Comparison of ENCODE assay signal across 28 cellular contexts in the genomic region with DNA sequence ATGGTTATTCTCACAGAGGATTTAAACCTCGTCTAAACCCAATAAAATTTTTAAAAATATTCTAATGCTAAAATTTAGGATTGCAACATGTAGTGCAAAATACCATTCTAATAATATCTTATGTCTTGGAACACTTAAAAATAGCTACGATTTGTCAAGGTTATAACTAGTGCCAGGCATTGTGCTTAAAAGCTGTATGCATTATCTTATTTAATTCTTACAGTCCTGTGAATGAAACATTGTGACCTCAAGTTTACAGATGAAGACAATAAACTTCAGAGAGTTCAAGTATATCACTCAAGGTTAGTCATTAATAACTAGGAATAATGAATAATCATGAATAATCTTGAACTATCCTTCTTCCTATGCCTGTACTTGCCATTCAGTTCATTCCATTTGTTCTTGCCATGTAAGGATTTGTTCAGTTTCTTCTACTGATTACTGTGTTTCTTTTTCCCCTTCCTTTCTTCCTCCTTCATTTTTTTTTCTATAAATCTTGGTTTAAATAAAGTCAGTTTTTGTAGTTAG.
"Had no signal": no experiment of that assay in that cellular context is flagged by ENCODE, and none has a peak within 500 bp of the region (broad histone marks: within the 10 kb centered on the region; RNA-seq: fewer than 3 reads in every experiment).

No MANE protein-coding gene starts in this region.

- H3K4me1 ChIP-seq: heart left ventricle, pancreas, stomach, transverse colon had no signal

- H3K4me3 Mint-ChIP-seq: activated CD8-positive, alpha-beta T cell treated with anti-CD3 and anti-CD28 coated beads for 36 hours; activated T-cell treated with anti-CD3 and anti-CD28 coated beads, Interleukin-2, amount 50 U/mL, for 4 hours; activated T-helper 17 cell treated with anti-CD3 and anti-CD28 coated beads, Interleukin-2, amount 50 U/mL, for 72 hours; effector memory CD8-positive, alpha-beta T cell; memory B cell; naive thymus-derived CD4-positive, alpha-beta T cell; stimulated activated naive B cell treated with anti-CD40 and anti-IgM and Interleukin-4, amounts not matched to agents 10 μg/mL and 1 μg/mL and 100 μg/mL, for 72 hours; T-helper 17 cell; WTC11 had no signal

- ATAC-seq: activated CD8-positive, alpha-beta T cell treated with anti-CD3 and anti-CD28 coated beads for 36 hours; activated T-cell treated with anti-CD3 and anti-CD28 coated beads, Interleukin-2, amount 50 U/mL, for 4 hours; activated T-helper 17 cell treated with anti-CD3 and anti-CD28 coated beads, Interleukin-2, amount 50 U/mL, for 72 hours; effector memory CD8-positive, alpha-beta T cell; heart left ventricle; naive thymus-derived CD4-positive, alpha-beta T cell; pancreas; SK-N-SH treated with all-trans-retinoic acid at 6 μM for 48 hours; stimulated activated naive B cell treated with anti-CD40 and anti-IgM and Interleukin-4, amounts not matched to agents 10 μg/mL and 1 μg/mL and 100 μg/mL, for 72 hours; T-helper 17 cell; WTC11 had no signal

- H3K27ac ChIP-seq: pancreas, transverse colon had no signal

- H3K9me3 ChIP-seq: heart left ventricle, pancreas, right atrium auricular region, stomach, transverse colon had no signal

- DNase-seq: activated CD4-positive, alpha-beta T cell treated with anti-CD3 and anti-CD28 coated beads for 1 hour; activated CD4-positive, alpha-beta T cell treated with anti-CD3 and anti-CD28 coated beads, Interleukin-2, amount 50 U/mL, for 1 hour; activated CD8-positive, alpha-beta T cell treated with anti-CD3 and anti-CD28 coated beads for 36 hours; activated gamma-delta T cell treated with Interleukin-2 at 50 U/mL for 16 hours; activated naive CD4-positive, alpha-beta T cell treated with anti-CD3 and anti-CD28 coated beads, Interleukin-2, amount 50 U/mL, for 16 hours; activated T-cell treated with anti-CD3 and anti-CD28 coated beads, Interleukin-2, amount 50 U/mL, for 4 hours; amygdala; cerebellar nuclear complex; cortex of kidney; effector memory CD8-positive, alpha-beta T cell; heart left ventricle; hypothalamus; midbrain; naive thymus-derived CD4-positive, alpha-beta T cell; nucleus accumbens; pancreas; stimulated activated CD4-positive, alpha-beta T cell treated with anti-CD3 and anti-CD28 coated beads, Interleukin-2, amount 100 ng/mL, for 24 hours; stimulated activated naive B cell treated with anti-CD40 and anti-IgM and Interleukin-4, amounts not matched to agents 10 μg/mL and 1 μg/mL and 100 μg/mL, for 72 hours; stomach; T-helper 17 cell; T1000; transverse colon had no signal

- H3K4me1 Mint-ChIP-seq: activated T-helper 17 cell treated with anti-CD3 and anti-CD28 coated beads, Interleukin-2, amount 50 U/mL, for 72 hours; memory B cell; stimulated activated naive B cell treated with anti-CD40 and anti-IgM and Interleukin-4, amounts not matched to agents 10 μg/mL and 1 μg/mL and 100 μg/mL, for 72 hours; T-helper 17 cell had no signal

- H3K9me3 Mint-ChIP-seq: activated CD8-positive, alpha-beta T cell treated with anti-CD3 and anti-CD28 coated beads for 36 hours; activated T-cell treated with anti-CD3 and anti-CD28 coated beads, Interleukin-2, amount 50 U/mL, for 4 hours; effector memory CD8-positive, alpha-beta T cell; WTC11 had no signal

- H3K4me3 ChIP-seq: heart left ventricle, pancreas, right atrium auricular region, smooth muscle cell, stomach, transverse colon had no signal

- H3K27me3 ChIP-seq: heart left ventricle, pancreas, right atrium auricular region, stomach, transverse colon had no signal

- H3K36me3 Mint-ChIP-seq: memory B cell; naive thymus-derived CD4-positive, alpha-beta T cell; stimulated activated naive B cell treated with anti-CD40 and anti-IgM and Interleukin-4, amounts not matched to agents 10 μg/mL and 1 μg/mL and 100 μg/mL, for 72 hours; WTC11 had no signal

- H3K27ac Mint-ChIP-seq: activated CD8-positive, alpha-beta T cell treated with anti-CD3 and anti-CD28 coated beads for 36 hours; activated T-helper 17 cell treated with anti-CD3 and anti-CD28 coated beads, Interleukin-2, amount 50 U/mL, for 72 hours; effector memory CD8-positive, alpha-beta T cell; memory B cell; naive thymus-derived CD4-positive, alpha-beta T cell; stimulated activated naive B cell treated with anti-CD40 and anti-IgM and Interleukin-4, amounts not matched to agents 10 μg/mL and 1 μg/mL and 100 μg/mL, for 72 hours; T-helper 17 cell; WTC11 had no signal

- H3K36me3 ChIP-seq: heart left ventricle, pancreas, right atrium auricular region, stomach, transverse colon had no signal

- H3K27me3 Mint-ChIP-seq: memory B cell, T-helper 17 cell had no signal
